Comparison of ENCODE assay signal across 20 cellular contexts in the genomic region with DNA sequence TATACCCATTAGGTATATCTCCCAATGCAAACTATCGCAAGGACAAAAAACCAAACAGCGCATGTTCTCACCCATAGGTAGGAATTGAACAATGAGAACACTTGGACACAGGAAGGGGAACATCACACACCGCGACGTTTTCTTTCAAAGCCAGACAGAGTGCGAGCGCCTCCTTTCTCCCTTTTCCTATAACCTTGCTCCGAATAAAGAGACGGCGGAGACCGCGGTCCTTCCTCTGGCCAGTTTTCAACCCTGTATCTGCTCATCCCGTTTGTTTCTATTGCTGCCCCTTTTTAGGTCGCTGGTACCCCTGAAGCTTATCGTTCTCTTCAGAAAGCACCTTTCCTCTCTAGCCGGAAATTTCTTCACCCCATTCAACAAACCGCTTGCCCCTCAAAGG. TPM values are rescaled to one million over a fixed set of nuclear protein-coding genes. Genes with fewer than 3 reads are reported as not detected.
DNase-seq lines count a peak whose midpoint lies in the region; ATAC-seq and TF ChIP-seq lines count a peak whose summit lies in the region.
"Had no signal": no experiment of that assay in that cellular context is flagged by ENCODE, and none has a peak within 500 bp of the region (broad histone marks: within the 10 kb centered on the region; RNA-seq: fewer than 3 reads in every experiment).

No MANE protein-coding gene starts in this region.

- H3K9me3 Mint-ChIP-seq in activated naive CD8-positive, alpha-beta T cell (ENCODE audit: low read depth) = no peaks in the 10 kb centered on the region
- H3K9me3 Mint-ChIP-seq in activated naive CD8-positive, alpha-beta T cell treated with anti-CD3 and anti-CD28 coated beads, Interleukin-2, amount 50 U/mL, for 24 hours = no peaks in the 10 kb centered on the region
- H3K9me3 Mint-ChIP-seq in mesothelial cell of epicardium = peaks cover 9% of the 10 kb centered on the region
- H3K9me3 Mint-ChIP-seq: CD8-positive, alpha-beta T cell; stimulated activated naive B cell treated with anti-CD40 and anti-IgM and Interleukin-4, amounts not matched to agents 10 μg/mL and 1 μg/mL and 100 μg/mL, for 72 hours had no signal

- peak overlapping the region; percentile 46 for H3K27ac Mint-ChIP-seq in activated naive CD8-positive, alpha-beta T cell
- H3K27ac Mint-ChIP-seq in activated naive CD8-positive, alpha-beta T cell treated with anti-CD3 and anti-CD28 coated beads, Interleukin-2, amount 50 U/mL, for 24 hours = no peak overlapping the region
- H3K27ac Mint-ChIP-seq in mesothelial cell of epicardium = no peak overlapping the region
- H3K27ac Mint-ChIP-seq: CD8-positive, alpha-beta T cell; immature natural killer cell; stimulated activated naive B cell treated with anti-CD40 and anti-IgM and Interleukin-4, amounts not matched to agents 10 μg/mL and 1 μg/mL and 100 μg/mL, for 72 hours had no signal

- TF ChIP-seq POLR2A in testis (IDR thresholded peaks at IDR 0.05) (no peak), spleen (IDR thresholded peaks at IDR 0.05) (no peak), upper lobe of left lung (IDR thresholded peaks at IDR 0.05) (no peak)

- no peaks in the 10 kb centered on the region for H3K27me3 ChIP-seq in testis
- H3K27me3 ChIP-seq in spleen (replicated peaks in 1 of 7) = peaks cover 6 to 65% (median 52%) of the 10 kb centered on the region in 7 donors
- peaks cover 0 to 23% (median 14%) of the 10 kb centered on the region in 4 donors for H3K27me3 ChIP-seq in upper lobe of left lung

- intact Hi-C loops in testis (cut with DNase I; ENCODE audit: low total_unique reads) (no loop called here), spleen (cut with DNase I; ENCODE audit: low total_unique reads) (no loop called here)

- H3K27me3 Mint-ChIP-seq in activated naive CD8-positive, alpha-beta T cell = peaks cover 40% of the 10 kb centered on the region
- H3K27me3 Mint-ChIP-seq in activated naive CD8-positive, alpha-beta T cell treated with anti-CD3 and anti-CD28 coated beads, Interleukin-2, amount 50 U/mL, for 24 hours = peaks cover 67% of the 10 kb centered on the region
- peaks cover 88% of the 10 kb centered on the region for H3K27me3 Mint-ChIP-seq in mesothelial cell of epicardium (ENCODE audit: low read depth)

- no peak for ATAC-seq in activated naive CD8-positive, alpha-beta T cell treated with anti-CD3 and anti-CD28 coated beads, Interleukin-2, amount 50 U/mL, for 24 hours
- no peak for ATAC-seq in upper lobe of left lung (ENCODE audit: low FRiP score in 2 of 2)
- ATAC-seq: CD8-positive, alpha-beta T cell; gastrocnemius medialis had no signal

- 38 to 43% methylated on average over 17 of the region's 17 CpGs for WGBS in testis, 2 donors
- 21 to 34% (median 25%) methylated on average over 17 of the region's 17 CpGs for WGBS in spleen, 5 donors
- WGBS in upper lobe of left lung, 2 donors = 36 to 38% methylated on average over 17 of the region's 17 CpGs

- TF ChIP-seq EP300 in upper lobe of left lung (IDR thresholded peaks at IDR 0.05) = no peak

- H3K27ac ChIP-seq in testis = no peak overlapping the region
- H3K27ac ChIP-seq in spleen = no peak overlapping the region
- H3K27ac ChIP-seq in upper lobe of left lung = no peak overlapping the region
- H3K27ac ChIP-seq: adrenal gland, SK-N-MC had no signal

- H3K4me1 Mint-ChIP-seq in activated naive CD8-positive, alpha-beta T cell (ENCODE audit: low read depth) = peaks cover 9% of the 10 kb centered on the region
- peaks cover 9% of the 10 kb centered on the region for H3K4me1 Mint-ChIP-seq in activated naive CD8-positive, alpha-beta T cell treated with anti-CD3 and anti-CD28 coated beads, Interleukin-2, amount 50 U/mL, for 24 hours
- H3K4me1 Mint-ChIP-seq in mesothelial cell of epicardium = no peaks in the 10 kb centered on the region

- H3K9me3 ChIP-seq in testis (no peaks in the 10 kb centered on the region), spleen (no peaks in the 10 kb centered on the region), upper lobe of left lung (no peaks in the 10 kb centered on the region)
- H3K9me3 ChIP-seq: adrenal gland, gastrocnemius medialis had no signal

- DNase-seq in activated naive CD8-positive, alpha-beta T cell treated with anti-CD3 and anti-CD28 coated beads, Interleukin-2, amount 50 U/mL, for 24 hours = no peak
- DNase-seq in choroid plexus epithelial cell (ENCODE audit: low read depth) = peak; percentile 60
- no peak for DNase-seq in mesothelial cell of epicardium (ENCODE audit: low spot score in 2 of 2, unreplicated experiment in 2 of 2)
- DNase-seq in testis = peak; percentile 25
- DNase-seq in spleen = no peak
- DNase-seq in upper lobe of left lung = no peak
- DNase-seq in DMS79 treated with DMSO at 0.1 percent for 48 hours (lab: John Stamatoyannopoulos, UW) = no peak
- DNase-seq: activated CD4-positive, alpha-beta T cell treated with anti-CD3 and anti-CD28 coated beads, Interleukin-2, amount 50 U/mL, for 4 hours; CD8-positive, alpha-beta T cell; EL; KG1; midbrain; NCI-H1092 treated with DMSO at 0.1 percent for 48 hours; NCI-H774; stimulated activated naive B cell treated with anti-CD40 and anti-IgM and Interleukin-4, amounts not matched to agents 10 μg/mL and 1 μg/mL and 100 μg/mL, for 72 hours had no signal

- TF ChIP-seq CTCF in choroid plexus epithelial cell (conservative IDR thresholded peaks at IDR 0.05; ENCODE audit: low read depth, low read length) (peak; percentile 50), mesothelial cell of epicardium (IDR thresholded peaks at IDR 0.05; ENCODE audit: unreplicated experiment) (no peak), testis (IDR thresholded peaks at IDR 0.05) (no peak), spleen (IDR thresholded peaks at IDR 0.05 in 8 of 11, conservative IDR thresholded peaks at IDR 0.05 in 3 of 11) (no peak), upper lobe of left lung (IDR thresholded peaks at IDR 0.05) (no peak)

- H3K4me3 ChIP-seq in choroid plexus epithelial cell (ENCODE audit: low read depth, low read length) (no peak overlapping the region), testis (peak overlapping the region in 1 of 2 donors; percentile 1), spleen (peak overlapping the region in 1 of 8 donors; percentile 39), upper lobe of left lung (no peak overlapping the region)
- H3K4me3 ChIP-seq: SK-N-MC had no signal

- H3K36me3 Mint-ChIP-seq in activated naive CD8-positive, alpha-beta T cell = no peaks in the 10 kb centered on the region
- no peaks in the 10 kb centered on the region for H3K36me3 Mint-ChIP-seq in activated naive CD8-positive, alpha-beta T cell treated with anti-CD3 and anti-CD28 coated beads, Interleukin-2, amount 50 U/mL, for 24 hours (ENCODE audit: low read depth)
- H3K36me3 Mint-ChIP-seq in mesothelial cell of epicardium = no peaks in the 10 kb centered on the region
- H3K36me3 Mint-ChIP-seq: CD8-positive, alpha-beta T cell; stimulated activated naive B cell treated with anti-CD40 and anti-IgM and Interleukin-4, amounts not matched to agents 10 μg/mL and 1 μg/mL and 100 μg/mL, for 72 hours had no signal

- H3K36me3 ChIP-seq in testis (ENCODE audit: low read depth, missing control alignments) = no peaks in the 10 kb centered on the region
- no peaks in the 10 kb centered on the region for H3K36me3 ChIP-seq in spleen
- H3K36me3 ChIP-seq in upper lobe of left lung = no peaks in the 10 kb centered on the region
- H3K36me3 ChIP-seq: adrenal gland, gastrocnemius medialis had no signal

- H3K4me3 Mint-ChIP-seq in activated naive CD8-positive, alpha-beta T cell = no peak overlapping the region
- no peak overlapping the region for H3K4me3 Mint-ChIP-seq in activated naive CD8-positive, alpha-beta T cell treated with anti-CD3 and anti-CD28 coated beads, Interleukin-2, amount 50 U/mL, for 24 hours
- H3K4me3 Mint-ChIP-seq in mesothelial cell of epicardium = peak overlapping the region; percentile 32
- H3K4me3 Mint-ChIP-seq: immature natural killer cell had no signal

- peaks cover 10% of the 10 kb centered on the region for H3K4me1 ChIP-seq in testis
- H3K4me1 ChIP-seq in spleen = peaks cover 13 to 25% (median 22%) of the 10 kb centered on the region in 6 donors
- H3K4me1 ChIP-seq in upper lobe of left lung = peaks cover 18 to 20% (median 19%) of the 10 kb centered on the region in 4 donors
- H3K4me1 ChIP-seq: gastrocnemius medialis had no signal

RNA-seq across cellular contexts. Expression of a gene that starts 1.3 kb away (rescaled TPM):
- total RNA-seq in mesothelial cell of epicardium (0.25 to 0.35 TPM (median 0.25 TPM) in 3 replicates), testis (1 to 10 TPM in 1 of 2 donors, under 1 TPM in 1; 0.99 to 6.1 TPM), spleen (under 1 TPM in 4 of 7 donors, not detected in 3; 0.22 to 0.77 (median 0.35) TPM), upper lobe of left lung (under 1 TPM in 3 of 6 donors, not detected in 3; 0.17 to 0.40 (median 0.30) TPM)
- polyA plus RNA-seq in testis (ENCODE audit: insufficient read depth, low read depth, low replicate concordance) (3.3 TPM), spleen (under 1 TPM in 2 of 3 donors, not detected in 1; 0.11 to 0.15 TPM)
- total RNA-seq: CD8-positive, alpha-beta T cell had no signal
- polyA plus RNA-seq: immature natural killer cell had no signal

Comparison
In these comparisons a context has a peak if more than half of its experiments do, and no peak if none do; other contexts are left out.
1. DNase-seq: peak in choroid plexus epithelial cell (single experiment) and testis (single experiment); none in activated naive CD8-positive, alpha-beta T cell treated with anti-CD3 and anti-CD28 coated beads, Interleukin-2, amount 50 U/mL, for 24 hours (single experiment), mesothelial cell of epicardium (0 of 2), spleen (single experiment), upper lobe of left lung (0 of 2) and DMS79 treated with DMSO at 0.1 percent for 48 hours (single experiment).